ENCODE assay signal across 9 cellular contexts in the genomic region with DNA sequence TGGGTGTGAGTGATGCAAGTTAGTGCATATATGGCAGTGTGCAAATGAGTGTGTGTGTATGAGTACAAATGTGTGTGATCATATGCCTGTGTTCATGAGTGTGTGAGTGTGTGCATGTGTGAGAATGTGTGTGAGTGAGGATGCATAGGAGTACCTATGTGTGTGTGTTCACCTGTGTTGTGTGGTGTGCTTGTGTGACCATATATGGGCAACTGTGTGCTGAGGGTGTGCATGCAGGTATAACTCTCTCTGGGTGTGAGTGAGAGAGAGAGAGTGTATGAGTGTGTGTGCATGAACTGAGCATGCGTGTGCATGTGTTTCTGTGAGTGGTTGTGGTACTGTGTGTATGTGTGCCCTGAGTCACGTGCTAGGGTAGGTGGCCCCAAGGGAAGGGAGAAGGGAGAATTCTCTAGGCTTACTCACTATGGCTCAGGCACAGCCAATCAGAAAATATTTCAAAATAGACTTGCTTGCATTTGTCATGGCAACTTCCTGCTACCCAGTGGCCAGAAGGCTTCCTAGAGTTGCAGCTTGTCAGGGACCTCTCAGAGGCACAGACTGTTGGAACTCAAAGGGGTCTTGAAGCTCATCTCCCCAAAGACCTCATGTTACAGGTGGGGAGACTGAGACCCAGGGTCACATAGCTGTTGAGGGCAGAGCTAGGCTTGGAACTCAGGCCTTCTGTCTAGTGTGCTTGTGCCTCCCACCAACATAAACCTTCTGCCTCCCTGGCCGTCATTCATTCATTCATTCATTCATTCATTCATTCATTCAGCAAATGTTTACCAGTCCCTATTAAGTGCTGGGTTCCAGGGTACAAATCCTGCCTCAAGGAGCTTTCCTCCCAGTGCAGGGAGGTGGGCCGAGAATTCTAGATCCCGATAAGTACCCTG. TPM values are rescaled to one million over a fixed set of nuclear protein-coding genes. Genes with fewer than 3 reads are reported as not detected.
DNase-seq lines count a peak whose midpoint lies in the region; ATAC-seq and TF ChIP-seq lines count a peak whose summit lies in the region.
"Had no signal": no experiment of that assay in that cellular context is flagged by ENCODE, and none has a peak within 500 bp of the region (broad histone marks: within the 10 kb centered on the region; RNA-seq: fewer than 3 reads in every experiment).

No MANE protein-coding gene starts in this region.

- H3K4me3 Mint-ChIP-seq in HFFc6 = no peak overlapping the region

- ATAC-seq in left lobe of liver (peak; percentile 12), HG02763 (IDR thresholded peaks at IDR 0.05; ENCODE audit: unreplicated experiment) (no peak)

- H3K9me3 Mint-ChIP-seq in HFFc6 = no peaks in the 10 kb centered on the region

- H3K27me3 Mint-ChIP-seq in HFFc6 (ENCODE audit: insufficient read depth) = no peaks in the 10 kb centered on the region; the same call in none of the 2 replicates

- H3K4me1 Mint-ChIP-seq in HFFc6 (ENCODE audit: low read depth) = peaks cover 24% of the 10 kb centered on the region

- no peak for TF ChIP-seq CTCF in HFFc6 (IDR thresholded peaks at IDR 0.05)

- DNase-seq in AG08396 (ENCODE audit: low spot score) (peak; percentile 77), HFFc6 (peak; percentile 75), UCSD-AML1 (lab: John Stamatoyannopoulos, UW; ENCODE audit: unreplicated experiment) (peak; percentile 32), left lobe of liver (ENCODE audit: low spot score) (no peak), NCI-H1930 (lab: John Stamatoyannopoulos, UW) (no peak), amniotic stem cell (lab: John Stamatoyannopoulos, UW) (no peak)
- no peak for DNase-seq in effector CD4-positive, alpha-beta T cell
- DNase-seq: KBM-7 had no signal

- H3K27ac Mint-ChIP-seq in HFFc6 = peak overlapping the region; percentile 66

- no peaks in the 10 kb centered on the region for H3K36me3 Mint-ChIP-seq in HFFc6 (ENCODE audit: low read depth)

RNA-seq across cellular contexts. Expression of gene RFT1, which starts 10.6 kb away (rescaled TPM):
- total RNA-seq in HFFc6 (2021; fragmentation: NEBNext Ultra II Directional; extraction: Animal tissue kit (Norgen Biotek cat#: 25700)) = 10 to 100 TPM; 32.9 to 39.6 (median 34.7) TPM
- total RNA-seq in left lobe of liver = 11.8 TPM

RNA-seq across cellular contexts. Expression of gene PRKCD, which starts 20.2 kb away (rescaled TPM):
- total RNA-seq in HFFc6 (2021; fragmentation: NEBNext Ultra II Directional; extraction: Animal tissue kit (Norgen Biotek cat#: 25700)) = 10 to 100 TPM; 15.5 to 21.9 (median 20.0) TPM
- 4.6 TPM for total RNA-seq in left lobe of liver

Comparison
In these comparisons a context has a peak if more than half of its experiments do, and no peak if none do; other contexts are left out.
1. DNase-seq: peak in AG08396 (single experiment), HFFc6 (single experiment) and UCSD-AML1 (single experiment); none in left lobe of liver (single experiment), NCI-H1930 (0 of 2), amniotic stem cell (single experiment) and effector CD4-positive, alpha-beta T cell (single experiment).